ENCODE assay signal across 22 cellular contexts in the genomic region with DNA sequence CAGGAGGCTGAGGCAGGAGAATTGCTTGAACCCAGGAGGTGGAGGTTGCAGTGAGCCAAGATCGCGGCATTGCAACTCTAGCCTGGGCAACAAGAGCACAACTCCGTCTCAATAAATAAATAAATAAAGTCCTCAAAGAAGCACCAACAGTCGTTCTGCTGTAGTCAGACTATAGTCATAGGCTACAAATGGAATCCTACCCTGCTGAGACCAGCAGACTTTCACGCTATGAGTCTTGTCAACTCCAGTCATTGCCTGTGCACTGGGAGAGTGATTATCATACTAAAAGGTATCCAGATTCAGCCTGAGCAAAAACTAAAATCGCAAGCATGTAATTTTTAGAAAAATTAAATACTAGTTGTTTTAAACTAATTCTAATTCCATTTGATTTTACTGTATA. TPM values are rescaled to one million over a fixed set of nuclear protein-coding genes. Genes with fewer than 3 reads are reported as not detected.
A peak's percentile ranks its signal among the peaks of the same experiment; 100 is the strongest.
DNase-seq lines count a peak whose midpoint lies in the region; ATAC-seq, FAIRE-seq and TF ChIP-seq lines count a peak whose summit lies in the region.
"Had no signal": no experiment of that assay in that cellular context is flagged by ENCODE, and none has a peak within 500 bp of the region (broad histone marks: within the 10 kb centered on the region; RNA-seq: fewer than 3 reads in every experiment).

No MANE protein-coding gene starts in this region.

- no peak overlapping the region for H2AK5ac ChIP-seq in H1 (ENCODE audit: low read depth, low read length)

- peak overlapping the region; percentile 93 for H2BK120ac ChIP-seq in H1 (replicated peaks; ENCODE audit: low read depth, low read length)

- H3K4me1 Mint-ChIP-seq in natural killer cell: peaks cover 42 to 43% of the 10 kb centered on the region in 2 donors
- H3K4me1 Mint-ChIP-seq in natural killer cell treated with Interleukin-12 subunit alpha and Interleukin-12 subunit beta and Interleukin-15 and Interleukin-18, amount 100 ng/mL, for 72 hours (ENCODE audit: low read depth in 2 of 2): peaks cover 31 to 33% of the 10 kb centered on the region in 2 donors
- H3K4me1 Mint-ChIP-seq in activated T-cell treated with anti-CD3 and anti-CD28 coated beads, Interleukin-2, amount 50 U/mL, for 4 hours (ENCODE audit: low read depth): peaks cover 9% of the 10 kb centered on the region

- H4K8ac ChIP-seq in H1 (ENCODE audit: extremely low read depth, insufficient read depth, low read length): no peak overlapping the region

- ATAC-seq in natural killer cell: no peak
- no peak for ATAC-seq in natural killer cell treated with Interleukin-12 subunit alpha and Interleukin-12 subunit beta and Interleukin-15 and Interleukin-18, amount 100 ng/mL, for 72 hours
- peak; percentile 34 to 70 for ATAC-seq in gastrocnemius medialis
- no peak for ATAC-seq in activated T-cell treated with anti-CD3 and anti-CD28 coated beads, Interleukin-2, amount 50 U/mL, for 4 hours
- ATAC-seq: GM12878 had no signal

- H3K14ac ChIP-seq in H1 (ENCODE audit: insufficient read length): no peak overlapping the region

- H3K4me3 ChIP-seq in H1 (ENCODE audit: extremely low read depth in 1 of 4, insufficient read depth in 2 of 4, low read depth in 3 of 4, low read length in 4 of 4): no peak overlapping the region
- H3K4me3 ChIP-seq in gastrocnemius medialis: no peak overlapping the region
- H3K4me3 ChIP-seq: GM12878, GM23248 had no signal

- peak overlapping the region; percentile 44 to 50 for H3K27ac Mint-ChIP-seq in natural killer cell
- H3K27ac Mint-ChIP-seq in natural killer cell treated with Interleukin-12 subunit alpha and Interleukin-12 subunit beta and Interleukin-15 and Interleukin-18, amount 100 ng/mL, for 72 hours: no peak overlapping the region

- no peak for TF ChIP-seq EP300 in H1 (IDR thresholded peaks at IDR 0.05; ENCODE audit: borderline replicate concordance in 1 of 2, low read depth in 2 of 2, low read length in 2 of 2)

- POLR2A ChIA-PET in H1 (lab: Charles Lee; ENCODE audit: partially characterized antibody): interaction anchor here (4.6 kb wide), 1 partner anchor 8 kb away, joined by 23 read pairs; no protein-coding TSS in a partner anchor

- no peak overlapping the region for H3K4me2 ChIP-seq in H1 (ENCODE audit: insufficient read depth in 1 of 2, low read depth in 2 of 2, low read length in 2 of 2)

- peaks cover 0 to 1% of the 10 kb centered on the region in 2 experiments for H4K20me1 ChIP-seq in H1 (replicated peaks in 1 of 2; ENCODE audit: control insufficient read depth in 1 of 2, insufficient read depth in 2 of 2, low read length in 2 of 2)

- peaks cover 3 to 78% of the 10 kb centered on the region in 2 experiments; a peak in 3 of 4 replicates for H3K79me2 ChIP-seq in H1 (ENCODE audit: control insufficient read depth in 1 of 2, insufficient read depth in 2 of 2, low read length in 2 of 2)

- no peaks in the 10 kb centered on the region for H3K23me2 ChIP-seq in H1 (ENCODE audit: low read depth, low read length)

- no peak overlapping the region for H3K18ac ChIP-seq in H1 (ENCODE audit: extremely low read depth, low read length)

- TF ChIP-seq RAD21 in H1 (IDR thresholded peaks at IDR 0.05 in 1 of 2, conservative IDR thresholded peaks at IDR 0.05 in 1 of 2; ENCODE audit: low read depth in 2 of 2, low read length in 2 of 2): no peak

- intact Hi-C loops in natural killer cell (cut with micrococcal nuclease) (loop anchor here (5.0 kb wide), 1 partner anchor 216 kb away; no protein-coding TSS in a partner anchor), gastrocnemius medialis (cut with DNase I; ENCODE audit: low total_unique reads) (no loop called here)

- no peaks in the 10 kb centered on the region for H3K9me3 Mint-ChIP-seq in natural killer cell
- H3K9me3 Mint-ChIP-seq in natural killer cell treated with Interleukin-12 subunit alpha and Interleukin-12 subunit beta and Interleukin-15 and Interleukin-18, amount 100 ng/mL, for 72 hours: no peaks in the 10 kb centered on the region
- no peaks in the 10 kb centered on the region for H3K9me3 Mint-ChIP-seq in activated T-cell treated with anti-CD3 and anti-CD28 coated beads, Interleukin-2, amount 50 U/mL, for 4 hours
- H3K9me3 Mint-ChIP-seq: CD4-positive, CD25-positive, alpha-beta regulatory T cell; CD8-positive, alpha-beta memory T cell had no signal

- TF ChIP-seq POLR2A in H1 (IDR thresholded peaks at IDR 0.05; ENCODE audit: control extremely low read depth in 1 of 2, low read depth in 2 of 2, low read length in 2 of 2) (no peak), gastrocnemius medialis (IDR thresholded peaks at IDR 0.05) (no peak)

- no peak for FAIRE-seq in H1 (lab: Jason Lieb, UNC)
- FAIRE-seq: A204.1, GM12878 had no signal

- H2BK15ac ChIP-seq in H1 (ENCODE audit: low read length): no peak overlapping the region

- no peaks in the 10 kb centered on the region for H3K27me3 Mint-ChIP-seq in natural killer cell (ENCODE audit: low read depth in 2 of 2)
- H3K27me3 Mint-ChIP-seq in natural killer cell treated with Interleukin-12 subunit alpha and Interleukin-12 subunit beta and Interleukin-15 and Interleukin-18, amount 100 ng/mL, for 72 hours: no peaks in the 10 kb centered on the region
- no peaks in the 10 kb centered on the region for H3K27me3 Mint-ChIP-seq in activated T-cell treated with anti-CD3 and anti-CD28 coated beads, Interleukin-2, amount 50 U/mL, for 4 hours (ENCODE audit: low read depth)
- H3K27me3 Mint-ChIP-seq: CD4-positive, CD25-positive, alpha-beta regulatory T cell; CD8-positive, alpha-beta memory T cell had no signal

- no peak overlapping the region for H2AFZ ChIP-seq in H1 (ENCODE audit: low read length)
- H2AFZ ChIP-seq: GM23248 had no signal

- H3K4ac ChIP-seq in H1 (replicated peaks; ENCODE audit: insufficient read length, low read depth, low read length): no peak overlapping the region

- H3K56ac ChIP-seq in H1 (replicated peaks; ENCODE audit: insufficient read length, low read depth, low read length): no peak overlapping the region

- H3K9me3 ChIP-seq in H1 (ENCODE audit: insufficient read depth in 2 of 2, low read depth in 1 of 2, low read length in 1 of 2) (no peaks in the 10 kb centered on the region), gastrocnemius medialis (no peaks in the 10 kb centered on the region)
- H3K9me3 ChIP-seq: BE2C had no signal

- in situ Hi-C loops in gastrocnemius medialis (cut with MboI; ENCODE audit: low sequenced_read_pairs in 4 of 4): no loop called here

- H3K79me1 ChIP-seq in H1 (ENCODE audit: low read depth, low read length): no peaks in the 10 kb centered on the region; the same call in 1 of the 2 replicates

- H3K36me3 ChIP-seq in H1 (ENCODE audit: control insufficient read depth in 2 of 4, insufficient read depth in 4 of 4, low read length in 3 of 4): peaks cover 4 to 32% (median 10%) of the 10 kb centered on the region in 4 experiments; a peak in 6 of 8 replicates
- peaks cover 0 to 24% of the 10 kb centered on the region in 2 donors for H3K36me3 ChIP-seq in gastrocnemius medialis

- H2BK5ac ChIP-seq in H1 (ENCODE audit: low read depth, low read length): peak overlapping the region; percentile 50; the same call in 1 of the 2 replicates

- no peak overlapping the region for H3K27ac ChIP-seq in H1 (ENCODE audit: low read depth, low read length)
- peak overlapping the region; percentile 30 to 64 (median 48) for H3K27ac ChIP-seq in gastrocnemius medialis
- H3K27ac ChIP-seq: GM23248 had no signal

- peak overlapping the region; percentile 79 for H4K91ac ChIP-seq in H1 (replicated peaks; ENCODE audit: insufficient read length, low read length)

- H3K9ac ChIP-seq in H1 (replicated peaks in 1 of 4; ENCODE audit: extremely low read depth in 1 of 4, low read depth in 3 of 4, low read length in 3 of 4): no peak overlapping the region
- H3K9ac ChIP-seq: GM23248 had no signal

- 76% methylated on average over 6 of the region's 6 CpGs; no CpG with 5 or more reads in 1 of the 2 experiments for WGBS in H1 (ENCODE audit: extremely low coverage in 1 of 2, insufficient coverage in 1 of 2, insufficient read length in 1 of 2, insufficient replicate concordance in 2 of 2, low coverage in 1 of 2, low lambda C conversion rate in 2 of 2, missing lambda C conversion rate in 1 of 2), 2 experiments

- DNase-seq in natural killer cell (no peak), H1 (ENCODE audit: low read depth in 1 of 2, low spot score in 2 of 2) (no peak), gastrocnemius medialis (no peak), superior temporal gyrus (ENCODE audit: extremely low spot score) (no peak)
- DNase-seq in natural killer cell treated with Interleukin-12 subunit alpha and Interleukin-12 subunit beta and Interleukin-15 and Interleukin-18, amount 100 ng/mL, for 72 hours (ENCODE audit: low spot score): no peak
- no peak for DNase-seq in activated T-cell treated with anti-CD3 and anti-CD28 coated beads, Interleukin-2, amount 50 U/mL, for 4 hours
- DNase-seq: ACHN; BE2C; C1 segment of cervical spinal cord; CD4-positive, CD25-positive, alpha-beta regulatory T cell; CD8-positive, alpha-beta memory T cell; COR-L47; DMS 273 treated with DMSO at 0.1 percent for 48 hours; DMS53; DND-41; EL; GM23248; H7 had no signal

- no peak overlapping the region for H4K5ac ChIP-seq in H1 (ENCODE audit: insufficient read length, low read depth, low read length)

- H2BK12ac ChIP-seq in H1 (ENCODE audit: low read depth, low read length): 0 out of 2 replicates have a peak overlapping the region, but pooled peaks have one; percentile 29

- TF ChIP-seq CTCF in natural killer cell (IDR thresholded peaks at IDR 0.05) (no peak), H1 (IDR thresholded peaks at IDR 0.05; ENCODE audit: control extremely low read depth in 1 of 3, insufficient read depth in 1 of 3, low read depth in 1 of 3, low read length in 3 of 3) (no peak), gastrocnemius medialis (IDR thresholded peaks at IDR 0.05 in 4 of 5, conservative IDR thresholded peaks at IDR 0.05 in 1 of 5) (no peak)

- no peak overlapping the region for H3K23ac ChIP-seq in H1 (ENCODE audit: insufficient read length)

- H3K27me3 ChIP-seq in H1 (replicated peaks in 1 of 4; ENCODE audit: control insufficient read depth in 3 of 4, extremely low read depth in 1 of 4, insufficient read depth in 3 of 4, low read length in 3 of 4): no peaks in the 10 kb centered on the region
- H3K27me3 ChIP-seq in gastrocnemius medialis: no peaks in the 10 kb centered on the region
- H3K27me3 ChIP-seq: BE2C had no signal

- peaks cover 2 to 35% (median 6%) of the 10 kb centered on the region in 4 experiments; a peak in 6 of 7 replicates for H3K4me1 ChIP-seq in H1 (replicated peaks in 1 of 4; ENCODE audit: control insufficient read depth in 3 of 4, insufficient read depth in 4 of 4, low read length in 3 of 4)
- H3K4me1 ChIP-seq in gastrocnemius medialis: peaks cover 42% of the 10 kb centered on the region in 2 donors
- H3K4me1 ChIP-seq: BE2C had no signal

- no peak overlapping the region for H2BK20ac ChIP-seq in H1 (ENCODE audit: low read length)

- peaks cover 5% of the 10 kb centered on the region for H3K36me3 Mint-ChIP-seq in natural killer cell
- H3K36me3 Mint-ChIP-seq in natural killer cell treated with Interleukin-12 subunit alpha and Interleukin-12 subunit beta and Interleukin-15 and Interleukin-18, amount 100 ng/mL, for 72 hours: peaks cover 6% of the 10 kb centered on the region
- peaks cover 7% of the 10 kb centered on the region for H3K36me3 Mint-ChIP-seq in activated T-cell treated with anti-CD3 and anti-CD28 coated beads, Interleukin-2, amount 50 U/mL, for 4 hours (ENCODE audit: insufficient read depth)

- CTCF ChIA-PET in H1 (lab: Charles Lee; ENCODE audit: partially characterized antibody): interaction anchor here (1.0 to 1.6 kb wide), 2 partner anchors 12 to 39 kb away, joined by 3 read pairs; no protein-coding TSS in a partner anchor

- no peak overlapping the region for H3K4me3 Mint-ChIP-seq in natural killer cell
- no peak overlapping the region for H3K4me3 Mint-ChIP-seq in natural killer cell treated with Interleukin-12 subunit alpha and Interleukin-12 subunit beta and Interleukin-15 and Interleukin-18, amount 100 ng/mL, for 72 hours
- no peak overlapping the region for H3K4me3 Mint-ChIP-seq in activated T-cell treated with anti-CD3 and anti-CD28 coated beads, Interleukin-2, amount 50 U/mL, for 4 hours
- H3K4me3 Mint-ChIP-seq: CD4-positive, CD25-positive, alpha-beta regulatory T cell; CD8-positive, alpha-beta memory T cell had no signal

RNA-seq across cellular contexts. Expression of a gene that starts 19.6 kb away (rescaled TPM):
- total RNA-seq in natural killer cell (100 to 1,000 TPM; 118 to 160 (median 132) TPM), gastrocnemius medialis (100 to 1,000 TPM in 1 of 4 donors, 10 to 100 TPM in 3; 56.7 to 141 (median 80.4) TPM)
- total RNA-seq in natural killer cell treated with Interleukin-12 subunit alpha and Interleukin-12 subunit beta and Interleukin-15 and Interleukin-18, amount 100 ng/mL, for 72 hours: 10 to 100 TPM; 63.7 to 67.3 TPM
- 110 and 119 TPM in 2 replicates for total RNA-seq in H1 (2021; fragmentation: NEBNext Ultra II Directional; extraction: Animal tissue kit (Norgen Biotek cat#: 25700))
- polyA plus RNA-seq in H1 (2011; rRNA removed): 54.0 and 82.6 TPM in 2 replicates
- 81.9 TPM for polyA plus RNA-seq in H1 (2011; cell fraction: cytosol; rRNA removed)
- 144 TPM for polyA plus RNA-seq in H1 (2011; cell fraction: nucleus; rRNA removed)
- polyA plus RNA-seq in H1 (2012, experiment 1 of 2): 58.4 to 104 TPM (median 79.7 TPM) in 4 replicates
- polyA plus RNA-seq in H1 (2012, experiment 2 of 2): 7.9 TPM
- polyA plus RNA-seq in H1 (2013, experiment 1 of 2): 61.1 TPM
- 63.0 TPM for polyA plus RNA-seq in H1 (2013, experiment 2 of 2)
- polyA minus RNA-seq in H1 (2011; rRNA and poly(A)+ RNA removed): 177 and 222 TPM in 2 replicates
- polyA minus RNA-seq in H1 (2011; cell fraction: cytosol; rRNA and poly(A)+ RNA removed): 83.5 TPM
- 156 TPM for polyA minus RNA-seq in H1 (2011; cell fraction: nucleus; rRNA and poly(A)+ RNA removed)
- total RNA-seq in activated T-cell treated with anti-CD3 and anti-CD28 coated beads, Interleukin-2, amount 50 U/mL, for 4 hours: 1 to 10 TPM; 3.7 to 4.8 (median 4.4) TPM

RNA-seq across cellular contexts. Expression of a gene that starts 48.8 kb away (rescaled TPM):
- total RNA-seq in natural killer cell (not detected), gastrocnemius medialis (not detected)
- not detected for total RNA-seq in natural killer cell treated with Interleukin-12 subunit alpha and Interleukin-12 subunit beta and Interleukin-15 and Interleukin-18, amount 100 ng/mL, for 72 hours
- total RNA-seq in H1 (2021; fragmentation: NEBNext Ultra II Directional; extraction: Animal tissue kit (Norgen Biotek cat#: 25700)): not detected in 2 replicates
- not detected in 2 replicates for polyA plus RNA-seq in H1 (2011; rRNA removed)
- polyA plus RNA-seq in H1 (2011; cell fraction: cytosol; rRNA removed): not detected
- not detected for polyA plus RNA-seq in H1 (2011; cell fraction: nucleus; rRNA removed)
- polyA plus RNA-seq in H1 (2012, experiment 1 of 2): not detected in 4 replicates
- not detected for polyA plus RNA-seq in H1 (2012, experiment 2 of 2)
- polyA plus RNA-seq in H1 (2013, experiment 1 of 2): not detected
- polyA plus RNA-seq in H1 (2013, experiment 2 of 2): not detected
- polyA minus RNA-seq in H1 (2011; rRNA and poly(A)+ RNA removed): not detected in 2 replicates
- not detected for polyA minus RNA-seq in H1 (2011; cell fraction: cytosol; rRNA and poly(A)+ RNA removed)
- not detected for polyA minus RNA-seq in H1 (2011; cell fraction: nucleus; rRNA and poly(A)+ RNA removed)
- not detected for total RNA-seq in activated T-cell treated with anti-CD3 and anti-CD28 coated beads, Interleukin-2, amount 50 U/mL, for 4 hours
- total RNA-seq: CD4-positive, CD25-positive, alpha-beta regulatory T cell; CD8-positive, alpha-beta memory T cell; G401; GM12878; GM23248; H7; HT-29 had no signal
- polyA plus RNA-seq: CD4-positive, CD25-positive, alpha-beta regulatory T cell; CD8-positive, alpha-beta memory T cell; GM12878; GM23248 had no signal

Comparison
In these comparisons a context has a peak if more than half of its experiments do, and no peak if none do; other contexts are left out.
1. H3K27ac Mint-ChIP-seq: peak in natural killer cell (2 of 2); none in natural killer cell treated with Interleukin-12 subunit alpha and Interleukin-12 subunit beta and Interleukin-15 and Interleukin-18, amount 100 ng/mL, for 72 hours (0 of 2).
2. ATAC-seq: peak in gastrocnemius medialis (2 of 2); none in natural killer cell (0 of 3), natural killer cell treated with Interleukin-12 subunit alpha and Interleukin-12 subunit beta and Interleukin-15 and Interleukin-18, amount 100 ng/mL, for 72 hours (0 of 2) and activated T-cell treated with anti-CD3 and anti-CD28 coated beads, Interleukin-2, amount 50 U/mL, for 4 hours (0 of 2).
3. RNA of a gene that starts 19.6 kb away (total RNA-seq): 118 to 160 TPM in natural killer cell, 110 to 119 TPM in H1, 56.7 to 141 TPM in gastrocnemius medialis and 63.7 to 67.3 TPM in natural killer cell treated with Interleukin-12 subunit alpha and Interleukin-12 subunit beta and Interleukin-15 and Interleukin-18, amount 100 ng/mL, for 72 hours; 3.7 to 4.8 TPM in activated T-cell treated with anti-CD3 and anti-CD28 coated beads, Interleukin-2, amount 50 U/mL, for 4 hours; every median in the first group is over 4 times any median in the second.